Comparison of ENCODE assay signal across 9 cellular contexts in the genomic region with DNA sequence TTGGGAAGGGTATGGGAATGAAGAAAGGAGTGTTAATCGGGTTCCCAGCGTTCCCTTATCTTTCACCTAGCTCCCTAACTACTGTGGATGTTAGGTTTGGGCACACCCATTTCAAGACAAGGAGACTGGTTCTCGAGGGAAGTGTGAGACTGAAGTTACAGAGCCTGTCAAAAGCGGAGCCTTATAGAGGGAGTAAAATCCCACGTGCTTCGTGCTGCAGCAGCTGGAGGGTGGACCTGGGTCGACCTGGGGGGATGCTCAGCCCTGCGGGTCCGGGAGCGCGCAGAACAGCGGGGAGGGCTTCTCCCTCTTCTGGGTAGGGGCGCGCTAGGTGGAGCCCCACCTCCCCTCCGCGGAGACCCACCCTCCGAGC. TPM values are rescaled to one million over a fixed set of nuclear protein-coding genes. Genes with fewer than 3 reads are reported as not detected.
DNase-seq lines count a peak whose midpoint lies in the region; ATAC-seq, FAIRE-seq and TF ChIP-seq lines count a peak whose summit lies in the region.
"Had no signal": no experiment of that assay in that cellular context is flagged by ENCODE, and none has a peak within 500 bp of the region (broad histone marks: within the 10 kb centered on the region; RNA-seq: fewer than 3 reads in every experiment).

No MANE protein-coding gene starts in this region.

- no peak for TF ChIP-seq CTCF in PC-9 (conservative IDR thresholded peaks at IDR 0.05)
- no peak for TF ChIP-seq CTCF in H1 (IDR thresholded peaks at IDR 0.05; ENCODE audit: control extremely low read depth in 1 of 3, insufficient read depth in 1 of 3, low read depth in 1 of 3, low read length in 3 of 3)
- TF ChIP-seq CTCF in nephron progenitor cell (IDR thresholded peaks at IDR 0.05), result no peak

- H3K27ac Mint-ChIP-seq in activated T-cell treated with anti-CD3 and anti-CD28 coated beads, Interleukin-2, amount 50 U/mL, for 72 hours, result no peak overlapping the region
- no peak overlapping the region for H3K27ac Mint-ChIP-seq in nephron progenitor cell

- H3K27me3 ChIP-seq in PC-9 (ENCODE audit: insufficient read depth, low read depth) (peaks cover 13% of the 10 kb centered on the region; the same call in 1 of the 2 replicates), H1 (replicated peaks in 1 of 4; ENCODE audit: control insufficient read depth in 3 of 4, extremely low read depth in 1 of 4, insufficient read depth in 3 of 4, low read length in 3 of 4) (peaks cover 0 to 7% (median 2%) of the 10 kb centered on the region in 4 experiments; a peak in 3 of 7 replicates)

- H3K36me3 ChIP-seq in PC-9 (ENCODE audit: low read depth) (peaks cover 18% of the 10 kb centered on the region), H1 (ENCODE audit: control insufficient read depth in 2 of 4, insufficient read depth in 4 of 4, low read length in 3 of 4) (peaks cover 14 to 24% (median 22%) of the 10 kb centered on the region in 4 experiments)

- peaks cover 44% of the 10 kb centered on the region for H3K4me1 Mint-ChIP-seq in activated T-cell treated with anti-CD3 and anti-CD28 coated beads, Interleukin-2, amount 50 U/mL, for 72 hours (ENCODE audit: low read depth)
- H3K4me1 Mint-ChIP-seq in nephron progenitor cell, result peaks cover 24% of the 10 kb centered on the region

- H4K91ac ChIP-seq in H1 (replicated peaks; ENCODE audit: insufficient read length, low read length), result no peak overlapping the region

- H3K79me1 ChIP-seq in H1 (ENCODE audit: low read depth, low read length), result peaks cover 3% of the 10 kb centered on the region; the same call in 1 of the 2 replicates

- no peak overlapping the region for H2BK15ac ChIP-seq in H1 (ENCODE audit: low read length)

- peaks cover 36% of the 10 kb centered on the region for H3K79me2 ChIP-seq in PC-9 (ENCODE audit: low read depth)
- H3K79me2 ChIP-seq in H1 (ENCODE audit: control insufficient read depth in 1 of 2, insufficient read depth in 2 of 2, low read length in 2 of 2), result peaks cover 0 to 18% of the 10 kb centered on the region in 2 experiments; a peak in 2 of 4 replicates

- no peak overlapping the region for H2AK5ac ChIP-seq in H1 (ENCODE audit: low read depth, low read length)

- H3K9me3 ChIP-seq in PC-9 (ENCODE audit: insufficient read depth, low read depth) (no peaks in the 10 kb centered on the region; the same call in 1 of the 2 replicates), H1 (ENCODE audit: insufficient read depth in 2 of 2, low read depth in 1 of 2, low read length in 1 of 2) (no peaks in the 10 kb centered on the region)

- POLR2A ChIA-PET in PC-9 (lab: Charles Lee; ENCODE audit: unreplicated experiment), result interaction anchor here (0.6 to 0.7 kb wide), 2 partner anchors 250 to 429 kb away, joined by 4 to 9 read pairs; no protein-coding TSS in a partner anchor
- POLR2A ChIA-PET in H1 (lab: Charles Lee; ENCODE audit: partially characterized antibody), result interaction anchor here (0.9 to 1.5 kb wide), 2 partner anchors 19 to 105 kb away, joined by 3 to 5 read pairs; no protein-coding TSS in a partner anchor

- H4K5ac ChIP-seq in H1 (ENCODE audit: insufficient read length, low read depth, low read length), result no peak overlapping the region

- H3K14ac ChIP-seq in H1 (ENCODE audit: insufficient read length), result no peak overlapping the region

- no peak overlapping the region for H3K56ac ChIP-seq in H1 (replicated peaks; ENCODE audit: insufficient read length, low read depth, low read length)

- peaks cover 8% of the 10 kb centered on the region in 2 donors for H3K36me3 Mint-ChIP-seq in activated T-cell treated with anti-CD3 and anti-CD28 coated beads, Interleukin-2, amount 50 U/mL, for 72 hours (ENCODE audit: insufficient read depth in 2 of 2)
- peaks cover 27% of the 10 kb centered on the region for H3K36me3 Mint-ChIP-seq in nephron progenitor cell (ENCODE audit: low read depth)

- no peak for FAIRE-seq in H1 (lab: Jason Lieb, UNC)
- FAIRE-seq: islet of Langerhans had no signal

- H3K27ac ChIP-seq in PC-9 (no peak overlapping the region), H1 (ENCODE audit: low read depth, low read length) (no peak overlapping the region)

- H3K9me3 Mint-ChIP-seq in activated T-cell treated with anti-CD3 and anti-CD28 coated beads, Interleukin-2, amount 50 U/mL, for 72 hours, result no peaks in the 10 kb centered on the region
- no peaks in the 10 kb centered on the region for H3K9me3 Mint-ChIP-seq in nephron progenitor cell

- ATAC-seq in activated T-cell treated with anti-CD3 and anti-CD28 coated beads, Interleukin-2, amount 50 U/mL, for 72 hours (replicated peaks in 1 of 2), result peak; percentile 52 to 56
- ATAC-seq in HG03045 (IDR thresholded peaks at IDR 0.05; ENCODE audit: unreplicated experiment) (peak; percentile 31), GM18520 (IDR thresholded peaks at IDR 0.05; ENCODE audit: unreplicated experiment) (no peak)

- no peak for TF ChIP-seq EP300 in H1 (IDR thresholded peaks at IDR 0.05; ENCODE audit: borderline replicate concordance in 1 of 2, low read depth in 2 of 2, low read length in 2 of 2)

- no peak overlapping the region for H2BK12ac ChIP-seq in H1 (ENCODE audit: low read depth, low read length)

- BruUV-seq in PC-9 (replicated peaks; lab: Mats Ljungman, UMichigan), result no TSS peak

- no peak overlapping the region for H2BK5ac ChIP-seq in H1 (ENCODE audit: low read depth, low read length)

- H3K9ac ChIP-seq in H1 (replicated peaks in 1 of 4; ENCODE audit: extremely low read depth in 1 of 4, low read depth in 3 of 4, low read length in 3 of 4), result no peak overlapping the region

- H3F3A ChIP-seq in PC-9 (ENCODE audit: insufficient read depth, low read depth), result peaks cover 23% of the 10 kb centered on the region; the same call in 1 of the 2 replicates

- no peak for TF ChIP-seq POLR2A in H1 (IDR thresholded peaks at IDR 0.05; ENCODE audit: control extremely low read depth in 1 of 2, low read depth in 2 of 2, low read length in 2 of 2)

- H3K4me1 ChIP-seq in PC-9 (replicated peaks; ENCODE audit: insufficient read depth) (peaks cover 33% of the 10 kb centered on the region), H1 (replicated peaks in 1 of 4; ENCODE audit: control insufficient read depth in 3 of 4, insufficient read depth in 4 of 4, low read length in 3 of 4) (peaks cover 0 to 11% (median 5%) of the 10 kb centered on the region in 4 experiments; a peak in 4 of 7 replicates)

- 0 out of 2 replicates have a peak, but pooled peaks cover under 1% of the 10 kb centered on the region for H4K20me1 ChIP-seq in PC-9 (ENCODE audit: insufficient read depth)
- peaks cover 0 to 2% of the 10 kb centered on the region in 2 experiments for H4K20me1 ChIP-seq in H1 (replicated peaks in 1 of 2; ENCODE audit: control insufficient read depth in 1 of 2, insufficient read depth in 2 of 2, low read length in 2 of 2)

- H2BK120ac ChIP-seq in H1 (replicated peaks; ENCODE audit: low read depth, low read length), result no peak overlapping the region

- H3K4me2 ChIP-seq in PC-9 (peak overlapping the region; percentile 84), H1 (ENCODE audit: insufficient read depth in 1 of 2, low read depth in 2 of 2, low read length in 2 of 2) (peak overlapping the region; percentile 77 to 84)

- TF ChIP-seq RAD21 in H1 (IDR thresholded peaks at IDR 0.05 in 1 of 2, conservative IDR thresholded peaks at IDR 0.05 in 1 of 2; ENCODE audit: low read depth in 2 of 2, low read length in 2 of 2), result no peak

- CTCF ChIA-PET in PC-9 (lab: Charles Lee), result interaction anchor here (0.6 to 0.7 kb wide), 2 partner anchors 13 to 115 kb away, joined by 3 to 4 read pairs; no protein-coding TSS in a partner anchor
- CTCF ChIA-PET in H1 (lab: Charles Lee; ENCODE audit: partially characterized antibody), result interaction anchor here (0.6 to 2.6 kb wide), 3 partner anchors 14 to 1145 kb away, joined by 3 to 8 read pairs (median 4); no protein-coding TSS in a partner anchor

- no peaks in the 10 kb centered on the region for H3K9me2 ChIP-seq in PC-9 (ENCODE audit: insufficient read depth)

- peak overlapping the region; percentile 76; the same call in 1 of the 2 replicates for H3K4me3 ChIP-seq in PC-9
- H3K4me3 ChIP-seq in H1 (ENCODE audit: extremely low read depth in 1 of 4, insufficient read depth in 2 of 4, low read depth in 3 of 4, low read length in 4 of 4), result peak overlapping the region; percentile 53 to 88 (median 67)

- peaks cover 34% of the 10 kb centered on the region for H3K27me3 Mint-ChIP-seq in activated T-cell treated with anti-CD3 and anti-CD28 coated beads, Interleukin-2, amount 50 U/mL, for 72 hours (ENCODE audit: low read depth)
- H3K27me3 Mint-ChIP-seq in nephron progenitor cell (ENCODE audit: low read depth, poor library complexity), result peaks cover 49% of the 10 kb centered on the region

- H2AFZ ChIP-seq in PC-9 (peak overlapping the region; percentile 86), H1 (ENCODE audit: low read length) (peak overlapping the region; percentile 98)

- H3K18ac ChIP-seq in H1 (ENCODE audit: extremely low read depth, low read length), result 0 out of 2 replicates have a peak overlapping the region, but pooled peaks have one; percentile 5

- no peak overlapping the region for H3K4ac ChIP-seq in H1 (replicated peaks; ENCODE audit: insufficient read length, low read depth, low read length)

- DNase-seq in activated T-cell treated with anti-CD3 and anti-CD28 coated beads, Interleukin-2, amount 50 U/mL, for 72 hours, result no peak
- DNase-seq in activated T-cell treated with anti-CD3 and anti-CD28 coated beads, Interleukin-2, amount 50 U/mL, for 48 hours, result no peak
- no peak for DNase-seq in PC-9
- no peak for DNase-seq in H1 (ENCODE audit: low read depth in 1 of 2, low spot score in 2 of 2)
- DNase-seq in nephron progenitor cell, result no peak
- no peak for DNase-seq in HuH-7.5 (ENCODE audit: low spot score)

- H3K4me3 Mint-ChIP-seq in activated T-cell treated with anti-CD3 and anti-CD28 coated beads, Interleukin-2, amount 50 U/mL, for 72 hours, result peak overlapping the region; percentile 88 to 91
- H3K4me3 Mint-ChIP-seq in nephron progenitor cell, result peak overlapping the region; percentile 92

- H2BK20ac ChIP-seq in H1 (ENCODE audit: low read length), result no peak overlapping the region

- peaks cover 14% of the 10 kb centered on the region; the same call in 1 of the 2 replicates for H3K23me2 ChIP-seq in H1 (ENCODE audit: low read depth, low read length)

- intact Hi-C loops in PC-9 (cut with micrococcal nuclease; ENCODE audit: unreplicated experiment), result no loop called here

- H3K23ac ChIP-seq in H1 (ENCODE audit: insufficient read length), result no peak overlapping the region

- WGBS in H1 (ENCODE audit: extremely low coverage in 1 of 2, insufficient coverage in 1 of 2, insufficient read length in 1 of 2, insufficient replicate concordance in 2 of 2, low coverage in 1 of 2, low lambda C conversion rate in 2 of 2, missing lambda C conversion rate in 1 of 2), 2 experiments, result 2% methylated on average over 8 of the region's 17 CpGs; no CpG with 5 or more reads in 1 of the 2 experiments

- no peak overlapping the region for H4K8ac ChIP-seq in H1 (ENCODE audit: extremely low read depth, insufficient read depth, low read length)

RNA-seq across cellular contexts. Expression of gene TMED3, which starts 0.3 kb away (rescaled TPM):
- 10 to 100 TPM; 42.2 to 44.8 TPM for total RNA-seq in activated T-cell treated with anti-CD3 and anti-CD28 coated beads, Interleukin-2, amount 50 U/mL, for 72 hours
- total RNA-seq in PC-9 (2021), result 58.6 and 59.6 TPM in 2 replicates
- total RNA-seq in H1 (2021; fragmentation: NEBNext Ultra II Directional; extraction: Animal tissue kit (Norgen Biotek cat#: 25700)), result 50.2 and 51.6 TPM in 2 replicates
- 109 and 110 TPM in 2 replicates for polyA plus RNA-seq in H1 (2011; rRNA removed)
- 97.1 TPM for polyA plus RNA-seq in H1 (2011; cell fraction: cytosol; rRNA removed)
- polyA plus RNA-seq in H1 (2011; cell fraction: nucleus; rRNA removed), result 67.0 TPM
- polyA plus RNA-seq in H1 (2012, experiment 1 of 2), result 51.8 to 68.7 TPM (median 63.2 TPM) in 4 replicates
- 99.1 TPM for polyA plus RNA-seq in H1 (2012, experiment 2 of 2)
- 46.2 TPM for polyA plus RNA-seq in H1 (2013, experiment 1 of 2)
- 55.9 TPM for polyA plus RNA-seq in H1 (2013, experiment 2 of 2)
- polyA minus RNA-seq in H1 (2011; rRNA and poly(A)+ RNA removed), result 60.0 and 63.1 TPM in 2 replicates
- 33.5 TPM for polyA minus RNA-seq in H1 (2011; cell fraction: cytosol; rRNA and poly(A)+ RNA removed)
- 38.9 TPM for polyA minus RNA-seq in H1 (2011; cell fraction: nucleus; rRNA and poly(A)+ RNA removed)

RNA-seq across cellular contexts. Expression of gene ANKRD34C, which starts 28.1 kb away (rescaled TPM):
- not detected for total RNA-seq in activated T-cell treated with anti-CD3 and anti-CD28 coated beads, Interleukin-2, amount 50 U/mL, for 72 hours
- not detected in 2 replicates for total RNA-seq in PC-9 (2021)
- not detected in 2 replicates for total RNA-seq in H1 (2021; fragmentation: NEBNext Ultra II Directional; extraction: Animal tissue kit (Norgen Biotek cat#: 25700))
- polyA plus RNA-seq in H1 (2011; rRNA removed), result 0.02 TPM in 1 of 2 replicates, not detected in the other
- not detected for polyA plus RNA-seq in H1 (2011; cell fraction: cytosol; rRNA removed)
- polyA plus RNA-seq in H1 (2011; cell fraction: nucleus; rRNA removed), result not detected
- polyA plus RNA-seq in H1 (2012, experiment 1 of 2), result not detected in 4 replicates
- polyA plus RNA-seq in H1 (2012, experiment 2 of 2), result not detected
- polyA plus RNA-seq in H1 (2013, experiment 1 of 2), result not detected
- polyA plus RNA-seq in H1 (2013, experiment 2 of 2), result 0.02 TPM
- polyA minus RNA-seq in H1 (2011; rRNA and poly(A)+ RNA removed), result not detected in 2 replicates
- polyA minus RNA-seq in H1 (2011; cell fraction: cytosol; rRNA and poly(A)+ RNA removed), result not detected
- polyA minus RNA-seq in H1 (2011; cell fraction: nucleus; rRNA and poly(A)+ RNA removed), result not detected
